In genomic region chr19:42273407-42274064, GRCh38 we compare ENCODE assay signal across 11 cellular contexts.
"Had no signal": no experiment of that assay in that cellular context is flagged by ENCODE, and none has a peak within 500 bp of the region (broad histone marks: within the 10 kb centered on the region; RNA-seq: fewer than 3 reads in every experiment).

No MANE protein-coding gene starts in this region.

- DNase-seq: activated CD4-positive, alpha-beta T cell treated with anti-CD3 and anti-CD28 coated beads, Interleukin-2, amount 50 U/mL, for 1 hour; activated CD4-positive, CD25-positive, alpha-beta regulatory T cell; activated gamma-delta T cell treated with Interleukin-2 at 50 U/mL for 16 hours; central memory CD4-positive, alpha-beta T cell; effector memory CD8-positive, alpha-beta T cell; erythroblast; immature natural killer cell; mesendoderm had no signal

- H3K9me3 ChIP-seq: tibial artery had no signal

- H3K4me2 ChIP-seq: smooth muscle cell had no signal

- ATAC-seq: effector memory CD8-positive, alpha-beta T cell; stimulated activated effector memory CD8-positive, alpha-beta T cell treated with anti-CD3 and anti-CD28 coated beads, Interleukin-12 subunit alpha, Interleukin-12 subunit beta, amount 100 ng/mL, for 72 hours had no signal

- H3K27me3 ChIP-seq: tibial artery had no signal

- H3K4me3 ChIP-seq: smooth muscle cell, tibial artery had no signal
